ENCODE assay signal across 26 cellular contexts in the genomic region with DNA sequence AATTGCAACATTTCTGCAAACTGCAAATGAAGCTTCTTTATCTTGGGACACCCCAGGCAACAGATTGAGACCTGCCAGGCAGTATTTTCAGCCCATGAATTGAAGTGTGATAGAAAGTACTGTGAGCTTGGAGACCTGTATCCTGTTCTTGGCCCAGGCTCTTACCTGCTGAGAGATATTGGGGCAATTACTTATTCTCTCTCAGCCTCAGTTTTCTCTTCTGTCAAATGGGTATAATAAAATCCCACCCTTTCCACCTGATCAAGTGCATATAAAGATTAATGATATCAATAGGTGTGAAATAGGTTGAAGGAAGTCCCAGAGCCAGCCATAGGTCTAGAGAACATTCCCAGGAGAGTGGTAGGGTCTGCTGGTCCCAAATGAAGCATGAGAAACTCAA.
"Had no signal": no experiment of that assay in that cellular context is flagged by ENCODE, and none has a peak within 500 bp of the region (broad histone marks: within the 10 kb centered on the region; RNA-seq: fewer than 3 reads in every experiment).

No MANE protein-coding gene starts in this region.

- H3K4me3 ChIP-seq: left ventricle myocardium inferior, lung, neural progenitor cell, ovary, smooth muscle cell, testis, thyroid gland, transverse colon, upper lobe of left lung, vagina had no signal

- DNase-seq: hippocampal formation; kidney glomerular epithelial cell; left ventricle myocardium inferior; mesendoderm; naive B cell; natural killer cell; nephron progenitor cell; ovary; right cardiac atrium; stimulated activated CD4-positive, alpha-beta T cell treated with anti-CD3 and anti-CD28 coated beads, Interleukin-1b, Interleukin-23, amount 100 ng/mL, for 48 hours; stimulated activated CD4-positive, alpha-beta T cell treated with anti-CD3 and anti-CD28 coated beads, Interleukin-2, amount 100 ng/mL, for 48 hours; stimulated activated CD4-positive, alpha-beta T cell treated with anti-CD3 and anti-CD28 coated beads, Interleukin-4, amount 100 ng/mL, for 4 hours; stimulated activated CD8-positive, alpha-beta memory T cell treated with anti-CD3 and anti-CD28 coated beads, Interleukin-4, amount 100 ng/mL, for 48 hours; stimulated activated naive CD4-positive, alpha-beta T cell treated with Interleukin-2 at 50 U/mL for 16 hours; stimulated activated naive CD8-positive, alpha-beta T cell treated with anti-CD3 and anti-CD28 coated beads, Interleukin-15, amount 100 ng/mL, for 72 hours; substantia nigra; testis; thyroid gland; transverse colon; upper lobe of left lung had no signal

- H3K36me3 ChIP-seq: left ventricle myocardium inferior, neural progenitor cell, ovary, thyroid gland, transverse colon, upper lobe of left lung, vagina had no signal

- H2AFZ ChIP-seq: neural progenitor cell had no signal

- FAIRE-seq: keratinocyte had no signal

- H3K4me2 ChIP-seq: neural progenitor cell, smooth muscle cell had no signal

- H3K27me3 ChIP-seq: neural progenitor cell, ovary, testis, thyroid gland, transverse colon, upper lobe of left lung, vagina had no signal

- ATAC-seq: natural killer cell; right cardiac atrium; stimulated activated memory B cell treated with anti-CD40 and anti-IgM and Interleukin-4, amounts not matched to agents 10 μg/mL and 1 μg/mL and 100 μg/mL, for 72 hours; stimulated activated naive CD8-positive, alpha-beta T cell treated with anti-CD3 and anti-CD28 coated beads, Interleukin-15, amount 100 ng/mL, for 72 hours had no signal

- H3K4me1 ChIP-seq: thyroid gland, upper lobe of left lung, vagina had no signal

- H3K27ac ChIP-seq: left ventricle myocardium inferior, neural progenitor cell, ovary, testis, thyroid gland, transverse colon, upper lobe of left lung, vagina had no signal

- H3K9ac ChIP-seq: neural progenitor cell had no signal

- H3K9me3 ChIP-seq: left ventricle myocardium inferior, ovary, testis, thyroid gland, transverse colon, upper lobe of left lung, vagina had no signal
